In genomic region chr16:74730049-74730683, GRCh38 we compare ENCODE assay signal across 15 cellular contexts. TPM values are rescaled to one million over a fixed set of nuclear protein-coding genes. Genes with fewer than 3 reads are reported as not detected.
DNase-seq lines count a peak whose midpoint lies in the region; ATAC-seq and TF ChIP-seq lines count a peak whose summit lies in the region.
"Had no signal": no experiment of that assay in that cellular context is flagged by ENCODE, and none has a peak within 500 bp of the region (broad histone marks: within the 10 kb centered on the region; RNA-seq: fewer than 3 reads in every experiment).

No MANE protein-coding gene starts in this region.

- no peaks in the 10 kb centered on the region for H3K79me1 ChIP-seq in H9 (ENCODE audit: insufficient read depth, low read depth, low read length, poor library complexity, severe bottlenecking)

- peak overlapping the region in 2 of 3 experiments; percentile 12 to 85; a peak in 2 of 7 replicates for H3K27ac Mint-ChIP-seq in H9
- H3K27ac Mint-ChIP-seq in progenitor cell of endocrine pancreas, result peak overlapping the region; percentile 25
- H3K27ac Mint-ChIP-seq in activated CD4-positive, alpha-beta memory T cell treated with anti-CD3 and anti-CD28 coated beads for 36 hours, result no peak overlapping the region
- H3K27ac Mint-ChIP-seq: activated T-cell treated with anti-CD3 and anti-CD28 coated beads, Interleukin-2, amount 50 U/mL, for 24 hours; HFFc6; natural killer cell treated with Interleukin-12 subunit alpha and Interleukin-12 subunit beta and Interleukin-15 and Interleukin-18, amount 100 ng/mL, for 72 hours had no signal

- H3K4me1 ChIP-seq in H9 (ENCODE audit: insufficient read depth, low read length), result peaks cover 3% of the 10 kb centered on the region; the same call in 1 of the 2 replicates
- peaks cover 0 to 17% (median 2%) of the 10 kb centered on the region in 4 donors for H3K4me1 ChIP-seq in Peyer's patch

- no peak overlapping the region for H3K23ac ChIP-seq in H9 (ENCODE audit: insufficient read length, low read depth, low read length)

- POLR2A ChIA-PET in activated CD4-positive, alpha-beta memory T cell treated with anti-CD3 and anti-CD28 coated beads for 36 hours (lab: Charles Lee), result no interaction called here

- ATAC-seq in esophagus mucosa (peak; percentile 93), GM21390 (IDR thresholded peaks at IDR 0.05; ENCODE audit: unreplicated experiment) (no peak)

- no peak overlapping the region for H2BK5ac ChIP-seq in H9 (ENCODE audit: insufficient read length, low read length)

- H2BK12ac ChIP-seq in H9 (ENCODE audit: insufficient read length, low read depth, low read length), result no peak overlapping the region

- no peaks in the 10 kb centered on the region for H3K23me2 ChIP-seq in H9 (ENCODE audit: insufficient read length, low read depth, low read length, poor library complexity, severe bottlenecking)

- CTCF ChIA-PET in activated CD4-positive, alpha-beta memory T cell treated with anti-CD3 and anti-CD28 coated beads for 36 hours (lab: Charles Lee), result interaction anchor here (1.2 kb wide), 1 partner anchor 17 kb away, joined by 3 read pairs; no protein-coding TSS in a partner anchor

- H3K9me3 Mint-ChIP-seq in H9 (peaks cover 11 to 12% of the 10 kb centered on the region in 2 experiments), progenitor cell of endocrine pancreas (ENCODE audit: low read depth) (peaks cover 14% of the 10 kb centered on the region)
- peaks cover 11% of the 10 kb centered on the region for H3K9me3 Mint-ChIP-seq in activated CD4-positive, alpha-beta memory T cell treated with anti-CD3 and anti-CD28 coated beads for 36 hours

- H3K56ac ChIP-seq in H9 (ENCODE audit: insufficient read length, low read depth, low read length), result no peak overlapping the region

- H3K4me3 ChIP-seq in Peyer's patch, result no peak overlapping the region
- H3K4me3 ChIP-seq: spleen had no signal

- H4K20me1 ChIP-seq in H9 (ENCODE audit: control insufficient read depth, insufficient read depth, insufficient read length), result no peaks in the 10 kb centered on the region

- H3K4me1 Mint-ChIP-seq in H9, result peaks cover 31 to 32% of the 10 kb centered on the region in 2 experiments
- H3K4me1 Mint-ChIP-seq in progenitor cell of endocrine pancreas (ENCODE audit: low read depth), result peaks cover 19% of the 10 kb centered on the region
- H3K4me1 Mint-ChIP-seq in activated CD4-positive, alpha-beta memory T cell treated with anti-CD3 and anti-CD28 coated beads for 36 hours (ENCODE audit: low read depth), result peaks cover 6% of the 10 kb centered on the region

- DNase-seq in H9 (no peak), Peyer's patch (peak in 2 of 3 donors; percentile 62 to 82), progenitor cell of endocrine pancreas (ENCODE audit: low spot score, unreplicated experiment) (no peak), middle frontal gyrus (ENCODE audit: extremely low spot score, low spot score) (no peak), NCI-H1105 treated with DMSO at 0.1 percent for 48 hours (lab: John Stamatoyannopoulos, UW) (no peak)
- no peak for DNase-seq in activated CD4-positive, alpha-beta memory T cell treated with anti-CD3 and anti-CD28 coated beads for 36 hours
- DNase-seq: activated T-cell treated with anti-CD3 and anti-CD28 coated beads, Interleukin-2, amount 50 U/mL, for 24 hours; HFFc6; NCI-H510A; SHP77; spleen had no signal

- H3K4me3 Mint-ChIP-seq in H9 (no peak overlapping the region), progenitor cell of endocrine pancreas (ENCODE audit: low read depth) (peak overlapping the region; percentile 42)
- H3K4me3 Mint-ChIP-seq in activated CD4-positive, alpha-beta memory T cell treated with anti-CD3 and anti-CD28 coated beads for 36 hours, result no peak overlapping the region
- H3K4me3 Mint-ChIP-seq: activated T-cell treated with anti-CD3 and anti-CD28 coated beads, Interleukin-2, amount 50 U/mL, for 24 hours; HFFc6; natural killer cell treated with Interleukin-12 subunit alpha and Interleukin-12 subunit beta and Interleukin-15 and Interleukin-18, amount 100 ng/mL, for 72 hours had no signal

- no peak overlapping the region for H4K91ac ChIP-seq in H9 (ENCODE audit: insufficient read length, low read depth, low read length)

- no CpG with 5 or more reads among the region's 6 CpGs for WGBS in H9 (ENCODE audit: extremely low coverage, insufficient read length, low lambda C conversion rate)

- H2AK5ac ChIP-seq in H9 (ENCODE audit: insufficient read length, low read length), result no peak overlapping the region

- H3K18ac ChIP-seq in H9 (ENCODE audit: insufficient read length, low read depth, low read length), result no peak overlapping the region

- H4K5ac ChIP-seq in H9 (ENCODE audit: insufficient read length, low read depth, low read length), result no peak overlapping the region

- intact Hi-C loops in activated CD4-positive, alpha-beta memory T cell treated with anti-CD3 and anti-CD28 coated beads for 36 hours (cut with micrococcal nuclease), result loop anchor here (10.0 kb wide), 1 partner anchor 225 kb away; no protein-coding TSS in a partner anchor

- H3K36me3 Mint-ChIP-seq in H9 (ENCODE audit: insufficient read depth in 1 of 3, low read depth in 3 of 3) (peaks cover 3 to 22% (median 7%) of the 10 kb centered on the region in 3 experiments; a peak in 5 of 7 replicates), progenitor cell of endocrine pancreas (ENCODE audit: insufficient read depth) (no peaks in the 10 kb centered on the region)
- peaks cover 4% of the 10 kb centered on the region for H3K36me3 Mint-ChIP-seq in activated CD4-positive, alpha-beta memory T cell treated with anti-CD3 and anti-CD28 coated beads for 36 hours
- H3K36me3 Mint-ChIP-seq: natural killer cell treated with Interleukin-12 subunit alpha and Interleukin-12 subunit beta and Interleukin-15 and Interleukin-18, amount 100 ng/mL, for 72 hours had no signal

- H3K79me2 ChIP-seq in H9 (ENCODE audit: insufficient read depth, low read length), result no peaks in the 10 kb centered on the region

- H2BK15ac ChIP-seq in H9 (ENCODE audit: low read depth, low read length), result no peak overlapping the region

- H3K27me3 Mint-ChIP-seq in H9 (ENCODE audit: low read depth) (no peaks in the 10 kb centered on the region; the same call in 1 of the 2 replicates), progenitor cell of endocrine pancreas (peaks cover 5% of the 10 kb centered on the region)
- no peaks in the 10 kb centered on the region for H3K27me3 Mint-ChIP-seq in activated CD4-positive, alpha-beta memory T cell treated with anti-CD3 and anti-CD28 coated beads for 36 hours
- H3K27me3 Mint-ChIP-seq: activated T-cell treated with anti-CD3 and anti-CD28 coated beads, Interleukin-2, amount 50 U/mL, for 24 hours; natural killer cell treated with Interleukin-12 subunit alpha and Interleukin-12 subunit beta and Interleukin-15 and Interleukin-18, amount 100 ng/mL, for 72 hours had no signal

- H2BK120ac ChIP-seq in H9 (ENCODE audit: low read depth, low read length, poor library complexity, severe bottlenecking), result no peak overlapping the region

- no peak for TF ChIP-seq POLR2A in Peyer's patch (IDR thresholded peaks at IDR 0.05)

- 0 out of 2 replicates have a peak overlapping the region, but pooled peaks have one; percentile 34 for H3K14ac ChIP-seq in H9 (ENCODE audit: insufficient read depth, low read length)

- H2AFZ ChIP-seq in H9 (ENCODE audit: low read length), result no peak overlapping the region

- TF ChIP-seq CTCF in H9 (conservative IDR thresholded peaks at IDR 0.05), result no peak
- TF ChIP-seq CTCF in Peyer's patch (IDR thresholded peaks at IDR 0.05), result no peak
- TF ChIP-seq CTCF in progenitor cell of endocrine pancreas (IDR thresholded peaks at IDR 0.05; ENCODE audit: unreplicated experiment), result no peak

- no peak overlapping the region for H3T11ph ChIP-seq in H9 (ENCODE audit: low read length)

- no peak overlapping the region for H4K8ac ChIP-seq in H9 (replicated peaks; ENCODE audit: insufficient read length, low read depth, low read length)

- H3K36me3 ChIP-seq in Peyer's patch, result no peaks in the 10 kb centered on the region
- H3K36me3 ChIP-seq: spleen had no signal

- H3K4ac ChIP-seq in H9 (ENCODE audit: low read depth, low read length), result no peak overlapping the region

- no peak overlapping the region for H2BK20ac ChIP-seq in H9 (ENCODE audit: low read depth, low read length, poor library complexity, severe bottlenecking)

- H3K27ac ChIP-seq in H9 (ENCODE audit: insufficient read length, low read depth, low read length) (no peak overlapping the region), Peyer's patch (peak overlapping the region in 3 of 4 donors; percentile 51 to 84 (median 83))
- H3K27ac ChIP-seq: spleen, VCaP had no signal

- no peak overlapping the region for H3K4me2 ChIP-seq in H9 (ENCODE audit: insufficient read depth, insufficient read length, low read length)

- H3K9me3 ChIP-seq in H9 (ENCODE audit: control insufficient read depth, low read depth, low read length) (no peaks in the 10 kb centered on the region), Peyer's patch (peaks cover 0 to 8% (median 4%) of the 10 kb centered on the region in 4 donors)

- H3K27me3 ChIP-seq in H9 (ENCODE audit: insufficient read depth, low read length) (no peaks in the 10 kb centered on the region), Peyer's patch (no peaks in the 10 kb centered on the region)

- H3K9ac ChIP-seq in H9 (ENCODE audit: extremely low read depth, insufficient read length, low read length), result no peak overlapping the region

RNA-seq across cellular contexts. Expression of gene MLKL, which starts 29.5 kb away (rescaled TPM):
- total RNA-seq in H9 (2021) (0.37 and 0.42 TPM in 2 replicates), Peyer's patch (10 to 100 TPM; 13.7 to 78.4 (median 22.5) TPM), esophagus mucosa (12.4 TPM), progenitor cell of endocrine pancreas (0.24 and 1.1 TPM in 2 replicates)
- 10 to 100 TPM; 18.3 to 18.8 TPM for total RNA-seq in activated CD4-positive, alpha-beta memory T cell treated with anti-CD3 and anti-CD28 coated beads for 36 hours

RNA-seq across cellular contexts. Expression of gene FA2H, which starts 44.5 kb away (rescaled TPM):
- total RNA-seq in H9 (2021) (25.1 and 26.6 TPM in 2 replicates), Peyer's patch (10 to 100 TPM in 3 of 4 donors, 1 to 10 TPM in 1; 6.6 to 36.9 (median 24.7) TPM), esophagus mucosa (1.3 TPM), progenitor cell of endocrine pancreas (2.7 and 3.3 TPM in 2 replicates)
- total RNA-seq in activated CD4-positive, alpha-beta memory T cell treated with anti-CD3 and anti-CD28 coated beads for 36 hours, result under 1 TPM in 1 of 2 experiments, not detected in 1; 0.22 TPM
- total RNA-seq: HFFc6; natural killer cell treated with Interleukin-12 subunit alpha and Interleukin-12 subunit beta and Interleukin-15 and Interleukin-18, amount 100 ng/mL, for 72 hours had no signal

Comparison
In these comparisons a context has a peak if more than half of its experiments do, and no peak if none do; other contexts are left out.
1. DNase-seq: peak in Peyer's patch (2 of 3); none in H9 (single experiment), progenitor cell of endocrine pancreas (single experiment), activated CD4-positive, alpha-beta memory T cell treated with anti-CD3 and anti-CD28 coated beads for 36 hours (single experiment), middle frontal gyrus (single experiment) and NCI-H1105 treated with DMSO at 0.1 percent for 48 hours (single experiment).